In the genomic region with DNA sequence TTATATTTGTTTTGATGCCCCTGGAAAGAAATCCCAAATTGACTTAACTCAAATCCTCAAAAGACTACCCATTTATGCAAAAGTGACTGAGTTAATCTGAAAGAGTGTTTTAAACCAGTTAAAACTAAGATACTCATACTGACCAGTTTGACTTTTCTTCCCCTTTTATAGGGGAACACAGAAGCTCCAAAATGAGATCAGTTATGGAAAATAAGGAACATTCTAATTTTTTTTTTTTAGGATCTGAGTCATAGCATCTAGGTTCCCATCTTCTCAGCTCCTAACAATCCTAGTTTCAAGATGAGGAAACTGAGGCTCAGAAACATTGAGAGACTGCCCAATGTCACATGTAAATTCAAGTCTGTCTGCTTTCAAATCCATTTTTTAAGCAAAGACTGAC, we compare ENCODE assay signal across 22 cellular contexts.
DNase-seq lines count a peak whose midpoint lies in the region; ATAC-seq and TF ChIP-seq lines count a peak whose summit lies in the region.
"Had no signal": no experiment of that assay in that cellular context is flagged by ENCODE, and none has a peak within 500 bp of the region (broad histone marks: within the 10 kb centered on the region; RNA-seq: fewer than 3 reads in every experiment).

No MANE protein-coding gene starts in this region.

- peaks cover 33% of the 10 kb centered on the region for H3K4me1 ChIP-seq in foreskin keratinocyte
- H3K4me1 ChIP-seq: A549 had no signal

- no peak for ATAC-seq in foreskin keratinocyte
- ATAC-seq: A549, GM12878 had no signal

- no peaks in the 10 kb centered on the region for H3K27me3 ChIP-seq in foreskin keratinocyte
- H3K27me3 ChIP-seq: BLaER1 treated with 17β-estradiol and CSF1 and Interleukin-3, amounts not matched to agents 10 nM and 100 nM had no signal

- H3K4me1 Mint-ChIP-seq in activated CD4-positive, alpha-beta T cell treated with anti-CD3 and anti-CD28 coated beads, Interleukin-2, amount 10 ng/mL, durations not matched to agents 24 days and 14 days: peaks cover 4% of the 10 kb centered on the region
- peaks cover 51% of the 10 kb centered on the region for H3K4me1 Mint-ChIP-seq in dendritic cell treated with granulocyte-macrophage colony-stimulating factor and Interleukin-4, amounts not matched to agents 40 ng/mL and 50 ng/mL, for 4 days (ENCODE audit: low read depth)
- H3K4me1 Mint-ChIP-seq: B cell; CD4-positive, CD25-positive, alpha-beta regulatory T cell; CD8-positive, alpha-beta memory T cell had no signal

- no peaks in the 10 kb centered on the region for H3K27me3 Mint-ChIP-seq in activated CD4-positive, alpha-beta T cell treated with anti-CD3 and anti-CD28 coated beads, Interleukin-2, amount 10 ng/mL, durations not matched to agents 24 days and 14 days
- no peaks in the 10 kb centered on the region for H3K27me3 Mint-ChIP-seq in dendritic cell treated with granulocyte-macrophage colony-stimulating factor and Interleukin-4, amounts not matched to agents 40 ng/mL and 50 ng/mL, for 4 days
- H3K27me3 Mint-ChIP-seq: B cell had no signal

- H3K27ac ChIP-seq in foreskin keratinocyte: no peak overlapping the region
- H3K27ac ChIP-seq: 22Rv1, A549, C4-2B had no signal

- DNase-seq in activated CD4-positive, alpha-beta T cell treated with anti-CD3 and anti-CD28 coated beads, Interleukin-2, amount 10 ng/mL, durations not matched to agents 24 days and 14 days: peak; percentile 3
- no peak for DNase-seq in activated CD4-positive, alpha-beta T cell treated with anti-CD3 and anti-CD28 coated beads, Interleukin-2, amount 50 U/mL, for 48 hours
- no peak for DNase-seq in mesenteric fat pad (ENCODE audit: low spot score)
- no peak for DNase-seq in foreskin keratinocyte
- DNase-seq: AML-193; CD4-positive, alpha-beta memory T cell; CD4-positive, CD25-positive, alpha-beta regulatory T cell; CD8-positive, alpha-beta memory T cell; COR-L47; DMS 273 treated with DMSO at 0.1 percent for 48 hours; DMS153; DMS53; DMS79; DND-41; GDM1 had no signal

- intact Hi-C loops in activated CD4-positive, alpha-beta T cell treated with anti-CD3 and anti-CD28 coated beads, Interleukin-2, amount 10 ng/mL, durations not matched to agents 24 days and 14 days (cut with micrococcal nuclease): no loop called here
- intact Hi-C loops in dendritic cell treated with granulocyte-macrophage colony-stimulating factor and Interleukin-4, amounts not matched to agents 40 ng/mL and 50 ng/mL, for 4 days (cut with micrococcal nuclease): loop anchor here (5.0 to 10.0 kb wide), 3 partner anchors 197 to 393 kb away; no protein-coding TSS in a partner anchor

- no peak overlapping the region for H3K4me3 Mint-ChIP-seq in activated CD4-positive, alpha-beta T cell treated with anti-CD3 and anti-CD28 coated beads, Interleukin-2, amount 10 ng/mL, durations not matched to agents 24 days and 14 days
- no peak overlapping the region for H3K4me3 Mint-ChIP-seq in dendritic cell treated with granulocyte-macrophage colony-stimulating factor and Interleukin-4, amounts not matched to agents 40 ng/mL and 50 ng/mL, for 4 days
- H3K4me3 Mint-ChIP-seq: B cell; CD4-positive, alpha-beta memory T cell; CD4-positive, CD25-positive, alpha-beta regulatory T cell; CD8-positive, alpha-beta memory T cell had no signal

- TF ChIP-seq CTCF in foreskin keratinocyte (conservative IDR thresholded peaks at IDR 0.05): no peak

- peaks cover 4% of the 10 kb centered on the region for H3K9me3 Mint-ChIP-seq in activated CD4-positive, alpha-beta T cell treated with anti-CD3 and anti-CD28 coated beads, Interleukin-2, amount 10 ng/mL, durations not matched to agents 24 days and 14 days
- no peaks in the 10 kb centered on the region for H3K9me3 Mint-ChIP-seq in dendritic cell treated with granulocyte-macrophage colony-stimulating factor and Interleukin-4, amounts not matched to agents 40 ng/mL and 50 ng/mL, for 4 days
- H3K9me3 Mint-ChIP-seq: CD4-positive, alpha-beta memory T cell; CD8-positive, alpha-beta memory T cell had no signal

- H3K27ac Mint-ChIP-seq in activated CD4-positive, alpha-beta T cell treated with anti-CD3 and anti-CD28 coated beads, Interleukin-2, amount 10 ng/mL, durations not matched to agents 24 days and 14 days: no peak overlapping the region
- H3K27ac Mint-ChIP-seq in dendritic cell treated with granulocyte-macrophage colony-stimulating factor and Interleukin-4, amounts not matched to agents 40 ng/mL and 50 ng/mL, for 4 days: peak overlapping the region; percentile 92
- H3K27ac Mint-ChIP-seq: B cell; CD4-positive, alpha-beta memory T cell; CD4-positive, CD25-positive, alpha-beta regulatory T cell; CD8-positive, alpha-beta memory T cell had no signal

- H3K36me3 Mint-ChIP-seq in activated CD4-positive, alpha-beta T cell treated with anti-CD3 and anti-CD28 coated beads, Interleukin-2, amount 10 ng/mL, durations not matched to agents 24 days and 14 days (ENCODE audit: low read depth): no peaks in the 10 kb centered on the region
- H3K36me3 Mint-ChIP-seq in dendritic cell treated with granulocyte-macrophage colony-stimulating factor and Interleukin-4, amounts not matched to agents 40 ng/mL and 50 ng/mL, for 4 days (ENCODE audit: low read depth): no peaks in the 10 kb centered on the region
- H3K36me3 Mint-ChIP-seq: CD4-positive, alpha-beta memory T cell; CD4-positive, CD25-positive, alpha-beta regulatory T cell; CD8-positive, alpha-beta memory T cell had no signal
